ENCODE assay signal across 1 cellular context in the genomic region with DNA sequence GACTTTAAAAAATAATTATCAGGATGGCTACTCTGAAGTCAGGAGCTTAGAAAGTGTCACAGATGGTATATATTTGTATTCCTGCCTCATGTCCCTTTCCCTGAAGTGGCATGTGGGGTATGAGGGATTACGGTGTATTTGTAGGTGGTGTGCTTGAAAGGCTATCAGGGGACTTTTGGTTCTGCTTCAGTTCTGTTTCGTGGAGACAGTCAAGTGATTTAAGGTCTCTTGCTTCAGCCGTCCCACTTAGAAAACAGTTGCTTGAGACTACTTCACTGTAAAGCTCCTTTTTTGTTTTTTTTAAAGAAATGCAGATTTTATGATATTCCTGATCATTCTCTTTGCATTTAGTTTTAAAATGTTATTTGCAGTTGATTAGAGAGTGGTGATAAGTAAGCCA.
TF ChIP-seq lines count a peak whose summit lies in the region.

No MANE protein-coding gene starts in this region.

TF ChIP-seq in WTC11, 78 proteins besides CTCF, POLR2A, EP300 and RAD21 (continued from another document):
- TF ChIP-seq, protein P1, sequence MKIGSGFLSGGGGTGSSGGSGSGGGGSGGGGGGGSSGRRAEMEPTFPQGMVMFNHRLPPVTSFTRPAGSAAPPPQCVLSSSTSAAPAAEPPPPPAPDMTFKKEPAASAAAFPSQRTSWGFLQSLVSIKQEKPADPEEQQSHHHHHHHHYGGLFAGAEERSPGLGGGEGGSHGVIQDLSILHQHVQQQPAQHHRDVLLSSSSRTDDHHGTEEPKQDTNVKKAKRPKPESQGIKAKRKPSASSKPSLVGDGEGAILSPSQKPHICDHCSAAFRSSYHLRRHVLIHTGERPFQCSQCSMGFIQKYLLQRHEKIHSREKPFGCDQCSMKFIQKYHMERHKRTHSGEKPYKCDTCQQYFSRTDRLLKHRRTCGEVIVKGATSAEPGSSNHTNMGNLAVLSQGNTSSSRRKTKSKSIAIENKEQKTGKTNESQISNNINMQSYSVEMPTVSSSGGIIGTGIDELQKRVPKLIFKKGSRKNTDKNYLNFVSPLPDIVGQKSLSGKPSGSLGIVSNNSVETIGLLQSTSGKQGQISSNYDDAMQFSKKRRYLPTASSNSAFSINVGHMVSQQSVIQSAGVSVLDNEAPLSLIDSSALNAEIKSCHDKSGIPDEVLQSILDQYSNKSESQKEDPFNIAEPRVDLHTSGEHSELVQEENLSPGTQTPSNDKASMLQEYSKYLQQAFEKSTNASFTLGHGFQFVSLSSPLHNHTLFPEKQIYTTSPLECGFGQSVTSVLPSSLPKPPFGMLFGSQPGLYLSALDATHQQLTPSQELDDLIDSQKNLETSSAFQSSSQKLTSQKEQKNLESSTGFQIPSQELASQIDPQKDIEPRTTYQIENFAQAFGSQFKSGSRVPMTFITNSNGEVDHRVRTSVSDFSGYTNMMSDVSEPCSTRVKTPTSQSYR (CRISPR knock-in tag; IDR thresholded peaks at IDR 0.05), result no peak
- TF ChIP-seq, protein P2, sequence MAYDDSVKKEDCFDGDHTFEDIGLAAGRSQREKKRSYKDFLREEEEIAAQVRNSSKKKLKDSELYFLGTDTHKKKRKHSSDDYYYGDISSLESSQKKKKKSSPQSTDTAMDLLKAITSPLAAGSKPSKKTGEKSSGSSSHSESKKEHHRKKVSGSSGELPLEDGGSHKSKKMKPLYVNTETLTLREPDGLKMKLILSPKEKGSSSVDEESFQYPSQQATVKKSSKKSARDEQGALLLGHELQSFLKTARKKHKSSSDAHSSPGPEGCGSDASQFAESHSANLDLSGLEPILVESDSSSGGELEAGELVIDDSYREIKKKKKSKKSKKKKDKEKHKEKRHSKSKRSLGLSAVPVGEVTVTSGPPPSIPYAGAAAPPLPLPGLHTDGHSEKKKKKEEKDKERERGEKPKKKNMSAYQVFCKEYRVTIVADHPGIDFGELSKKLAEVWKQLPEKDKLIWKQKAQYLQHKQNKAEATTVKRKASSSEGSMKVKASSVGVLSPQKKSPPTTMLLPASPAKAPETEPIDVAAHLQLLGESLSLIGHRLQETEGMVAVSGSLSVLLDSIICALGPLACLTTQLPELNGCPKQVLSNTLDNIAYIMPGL (CRISPR knock-in tag; IDR thresholded peaks at IDR 0.05), result no peak
- no peak for TF ChIP-seq JAZF1 (CRISPR knock-in tag; IDR thresholded peaks at IDR 0.05)
- TF ChIP-seq, protein P3, sequence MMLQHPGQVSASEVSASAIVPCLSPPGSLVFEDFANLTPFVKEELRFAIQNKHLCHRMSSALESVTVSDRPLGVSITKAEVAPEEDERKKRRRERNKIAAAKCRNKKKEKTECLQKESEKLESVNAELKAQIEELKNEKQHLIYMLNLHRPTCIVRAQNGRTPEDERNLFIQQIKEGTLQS (CRISPR knock-in tag; conservative IDR thresholded peaks at IDR 0.05), result no peak
- no peak for TF ChIP-seq PRRX2 (CRISPR knock-in tag; IDR thresholded peaks at IDR 0.05)
- no peak for TF ChIP-seq MYBL2 (CRISPR knock-in tag; IDR thresholded peaks at IDR 0.05)
- TF ChIP-seq TP53 (CRISPR knock-in tag; IDR thresholded peaks at IDR 0.05), result no peak
- TF ChIP-seq, protein P4, sequence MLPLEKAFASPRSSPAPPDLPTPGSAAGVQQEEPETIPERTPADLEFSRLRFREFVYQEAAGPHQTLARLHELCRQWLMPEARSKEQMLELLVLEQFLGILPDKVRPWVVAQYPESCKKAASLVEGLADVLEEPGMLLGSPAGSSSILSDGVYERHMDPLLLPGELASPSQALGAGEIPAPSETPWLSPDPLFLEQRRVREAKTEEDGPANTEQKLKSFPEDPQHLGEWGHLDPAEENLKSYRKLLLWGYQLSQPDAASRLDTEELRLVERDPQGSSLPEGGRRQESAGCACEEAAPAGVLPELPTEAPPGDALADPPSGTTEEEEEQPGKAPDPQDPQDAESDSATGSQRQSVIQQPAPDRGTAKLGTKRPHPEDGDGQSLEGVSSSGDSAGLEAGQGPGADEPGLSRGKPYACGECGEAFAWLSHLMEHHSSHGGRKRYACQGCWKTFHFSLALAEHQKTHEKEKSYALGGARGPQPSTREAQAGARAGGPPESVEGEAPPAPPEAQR (CRISPR knock-in tag; IDR thresholded peaks at IDR 0.05), result no peak
- no peak for TF ChIP-seq FOXP1 (CRISPR knock-in tag; IDR thresholded peaks at IDR 0.05; ENCODE audit: borderline replicate concordance)
